Comparison of ENCODE assay signal across 8 cellular contexts in genomic region chr11:9663699-9664275, GRCh38. TPM values are rescaled to one million over a fixed set of nuclear protein-coding genes. Genes with fewer than 3 reads are reported as not detected.
DNase-seq lines count a peak whose midpoint lies in the region; ATAC-seq and TF ChIP-seq lines count a peak whose summit lies in the region.

SWAP70 (plus strand) TSS chr11:9664077; CDS start chr11:9664180, 103 bp downstream.

- H3K9me3 Mint-ChIP-seq in activated naive CD8-positive, alpha-beta T cell treated with anti-CD3 and anti-CD28 coated beads, Interleukin-2, amount 10 ng/mL, durations not matched to agents 7 days and 5 days: peaks cover 8% of the 10 kb centered on the region

- ATAC-seq in GM21619 (IDR thresholded peaks at IDR 0.05; ENCODE audit: unreplicated experiment): peak; percentile 79
- ATAC-seq in SK-N-SH treated with all-trans-retinoic acid at 6 μM for 48 hours: peak; percentile 98
- ATAC-seq in activated naive CD8-positive, alpha-beta T cell treated with anti-CD3 and anti-CD28 coated beads, Interleukin-2, amount 10 ng/mL, durations not matched to agents 7 days and 5 days (ENCODE audit: low read depth): peak; percentile 93
- ATAC-seq in Right ventricle myocardium superior (ENCODE audit: poor library complexity): peak; percentile 99

- peak within 1 kb of the TSS; percentile 85 for H3K4ac ChIP-seq in trophoblast cell (ENCODE audit: low read depth, low read length)

- DNase-seq in Daoy (ENCODE audit: low read depth) (peak; percentile 88), Right ventricle myocardium superior (peak; percentile 94), trophoblast cell (peak; percentile 90 to 95), tibial artery (peak; percentile 87 to 95)
- peak; percentile 90 for DNase-seq in activated naive CD8-positive, alpha-beta T cell treated with anti-CD3 and anti-CD28 coated beads, Interleukin-2, amount 10 ng/mL, durations not matched to agents 7 days and 5 days

- H2AK5ac ChIP-seq in trophoblast cell (ENCODE audit: low read length): peak within 1 kb of the TSS; percentile 13

- H3K14ac ChIP-seq in trophoblast cell (ENCODE audit: low read length): peak within 1 kb of the TSS; percentile 92

- peaks cover 1% of the 10 kb centered on the region for H3K9me3 ChIP-seq in trophoblast cell (ENCODE audit: insufficient read depth, low read depth, low read length)
- peaks cover 0 to 8% (median 0%) of the 10 kb centered on the region in 3 donors for H3K9me3 ChIP-seq in tibial artery

- H3K4me2 ChIP-seq in trophoblast cell (ENCODE audit: low read length): peak within 1 kb of the TSS; percentile 78

- peaks cover 30% of the 10 kb centered on the region for H3K27me3 Mint-ChIP-seq in activated naive CD8-positive, alpha-beta T cell treated with anti-CD3 and anti-CD28 coated beads, Interleukin-2, amount 10 ng/mL, durations not matched to agents 7 days and 5 days

- H3K27me3 ChIP-seq in trophoblast cell (ENCODE audit: insufficient read depth, low read length) (no peaks in the 10 kb centered on the region), tibial artery (no peaks in the 10 kb centered on the region)

- H3K4me3 ChIP-seq in trophoblast cell (ENCODE audit: low read depth, low read length) (peak within 1 kb of the TSS; percentile 93), tibial artery (peak within 1 kb of the TSS; percentile 87 to 96)

- H3K36me3 ChIP-seq in trophoblast cell (ENCODE audit: control insufficient read depth in 1 of 2, insufficient read depth in 2 of 2, low read length in 2 of 2): peaks cover 0 to 3% of the 10 kb centered on the region in 2 experiments
- no peaks in the 10 kb centered on the region for H3K36me3 ChIP-seq in tibial artery

- H3K23ac ChIP-seq in trophoblast cell (ENCODE audit: low read length): no peak within 1 kb of the TSS

- peak within 1 kb of the TSS; percentile 98 for H2AFZ ChIP-seq in trophoblast cell (ENCODE audit: insufficient read depth, low read length, poor library complexity)

- peak within 1 kb of the TSS; percentile 86 for H3K18ac ChIP-seq in trophoblast cell (ENCODE audit: low read length)

- peak within 1 kb of the TSS; percentile 97 for H4K8ac ChIP-seq in trophoblast cell (ENCODE audit: low read depth, low read length)

- peak within 1 kb of the TSS; percentile 94 for H2BK12ac ChIP-seq in trophoblast cell (ENCODE audit: low read length)

- H3K27ac ChIP-seq in trophoblast cell (ENCODE audit: low read depth, low read length) (peak within 1 kb of the TSS; percentile 70), tibial artery (peak within 1 kb of the TSS; percentile 98)

- peak within 1 kb of the TSS; percentile 89 for H4K91ac ChIP-seq in trophoblast cell (ENCODE audit: low read depth, low read length)

- H3K4me3 Mint-ChIP-seq in activated naive CD8-positive, alpha-beta T cell treated with anti-CD3 and anti-CD28 coated beads, Interleukin-2, amount 10 ng/mL, durations not matched to agents 7 days and 5 days: peak within 1 kb of the TSS; percentile 88

- H3K4me1 ChIP-seq in trophoblast cell (ENCODE audit: control insufficient read depth in 1 of 2, insufficient read depth in 2 of 2, low read length in 2 of 2) (peaks cover 4 to 5% of the 10 kb centered on the region in 2 experiments), tibial artery (peaks cover 0 to 26% (median 14%) of the 10 kb centered on the region in 4 donors)

- no peak for TF ChIP-seq RAD21 in Ishikawa (IDR thresholded peaks at IDR 0.05; ENCODE audit: low read depth)

- no CpG with 5 or more reads among the region's 38 CpGs for WGBS in trophoblast cell (ENCODE audit: extremely low coverage, insufficient coverage, insufficient read length)

- H3K4me1 Mint-ChIP-seq in activated naive CD8-positive, alpha-beta T cell treated with anti-CD3 and anti-CD28 coated beads, Interleukin-2, amount 10 ng/mL, durations not matched to agents 7 days and 5 days: peaks cover 15% of the 10 kb centered on the region

- peak within 1 kb of the TSS; percentile 87 for H2BK120ac ChIP-seq in trophoblast cell (ENCODE audit: insufficient read depth, low read length, poor library complexity)

- H3K9ac ChIP-seq in trophoblast cell (ENCODE audit: low read length): peak within 1 kb of the TSS; percentile 92

- H3K79me1 ChIP-seq in trophoblast cell (ENCODE audit: low read length): peaks cover 14% of the 10 kb centered on the region

- TF ChIP-seq CTCF in tibial artery (IDR thresholded peaks at IDR 0.05): peak; percentile 58 to 81

- intact Hi-C loops in Right ventricle myocardium superior (cut with DNase I) (loop anchor here (5.0 kb wide), 1 partner anchor 46 kb away; no protein-coding TSS in a partner anchor), tibial artery (cut with DNase I; ENCODE audit: low total_unique reads) (loop anchor here (5.0 kb wide), 1 partner anchor 46 kb away; no protein-coding TSS in a partner anchor)

- peak within 1 kb of the TSS; percentile 94 for H2BK5ac ChIP-seq in trophoblast cell (ENCODE audit: low read depth, low read length, poor library complexity)

- H3K27ac Mint-ChIP-seq in activated naive CD8-positive, alpha-beta T cell treated with anti-CD3 and anti-CD28 coated beads, Interleukin-2, amount 10 ng/mL, durations not matched to agents 7 days and 5 days: peak within 1 kb of the TSS; percentile 59

- POLR2A ChIA-PET in activated naive CD8-positive, alpha-beta T cell treated with anti-CD3 and anti-CD28 coated beads, Interleukin-2, amount 10 ng/mL, durations not matched to agents 7 days and 5 days (lab: Charles Lee): interaction anchor here (1.2 kb wide), 1 partner anchor 91 kb away, joined by 5 read pairs; the partner anchor contains the start of gene WEE1

- H3K36me3 Mint-ChIP-seq in activated naive CD8-positive, alpha-beta T cell treated with anti-CD3 and anti-CD28 coated beads, Interleukin-2, amount 10 ng/mL, durations not matched to agents 7 days and 5 days: peaks cover 13% of the 10 kb centered on the region

- TF ChIP-seq EP300 in Ishikawa (IDR thresholded peaks at IDR 0.05; ENCODE audit: borderline replicate concordance): no peak

- H4K12ac ChIP-seq in trophoblast cell (ENCODE audit: low read depth, low read length): peak within 1 kb of the TSS; percentile 91

- H3K79me2 ChIP-seq in trophoblast cell (ENCODE audit: control insufficient read depth, insufficient read depth, low read length, poor library complexity): peaks cover 18% of the 10 kb centered on the region

TF ChIP-seq in Ishikawa, 13 proteins besides CTCF, POLR2A, EP300 and RAD21:
- TF ChIP-seq YY1 (IDR thresholded peaks at IDR 0.05; ENCODE audit: low read depth) (peak; percentile 40), MAX (IDR thresholded peaks at IDR 0.05) (peak; percentile 52), FOXM1 (IDR thresholded peaks at IDR 0.05; ENCODE audit: borderline replicate concordance, low read depth) (no peak), USF1 (IDR thresholded peaks at IDR 0.05) (peak; percentile 86), ZBTB7A (IDR thresholded peaks at IDR 0.05; ENCODE audit: low read depth) (peak; percentile 93; the same call in 1 of the 2 replicates), CEBPB (IDR thresholded peaks at IDR 0.05) (no peak), CREB1 (IDR thresholded peaks at IDR 0.05; ENCODE audit: low read depth) (no peak), TEAD4 (IDR thresholded peaks at IDR 0.05) (peak; percentile 76), TCF12 (IDR thresholded peaks at IDR 0.05; ENCODE audit: low read depth) (no peak), NFIC (IDR thresholded peaks at IDR 0.05) (no peak)

TF ChIP-seq in SK-N-SH treated with all-trans-retinoic acid at 6 μM for 48 hours, 23 proteins besides CTCF, POLR2A, EP300 and RAD21:
- TF ChIP-seq CSDC2 (CRISPR knock-in tag; IDR thresholded peaks at IDR 0.05) (no peak), ZNF70 (CRISPR knock-in tag; IDR thresholded peaks at IDR 0.05) (no peak), ZNF565 (CRISPR knock-in tag; conservative IDR thresholded peaks at IDR 0.05; ENCODE audit: low read depth) (no peak)

RNA-seq across cellular contexts. Expression of gene SWAP70, which starts in this region (rescaled TPM):
- total RNA-seq in Daoy (2014; rRNA removed; shearing (Covaris generic)): 8.9 and 9.1 TPM in 2 replicates
- total RNA-seq in activated naive CD8-positive, alpha-beta T cell treated with anti-CD3 and anti-CD28 coated beads, Interleukin-2, amount 10 ng/mL, durations not matched to agents 7 days and 5 days: 10 to 100 TPM in 1 of 2 experiments, 1 to 10 TPM in 1; 9.4 to 10.6 TPM
- total RNA-seq in Right ventricle myocardium superior: 19.0 TPM
- 70.7 and 73.1 TPM in 2 replicates for polyA plus RNA-seq in trophoblast cell (2013)

Comparison
In these comparisons a context has a peak if more than half of its experiments do, and no peak if none do; other contexts are left out.
1. Peak in every context shown above with its lines: DNase-seq, ATAC-seq, H3K4me3 ChIP-seq and H3K27ac ChIP-seq.